ENCODE assay signal across 12 cellular contexts in the genomic region with DNA sequence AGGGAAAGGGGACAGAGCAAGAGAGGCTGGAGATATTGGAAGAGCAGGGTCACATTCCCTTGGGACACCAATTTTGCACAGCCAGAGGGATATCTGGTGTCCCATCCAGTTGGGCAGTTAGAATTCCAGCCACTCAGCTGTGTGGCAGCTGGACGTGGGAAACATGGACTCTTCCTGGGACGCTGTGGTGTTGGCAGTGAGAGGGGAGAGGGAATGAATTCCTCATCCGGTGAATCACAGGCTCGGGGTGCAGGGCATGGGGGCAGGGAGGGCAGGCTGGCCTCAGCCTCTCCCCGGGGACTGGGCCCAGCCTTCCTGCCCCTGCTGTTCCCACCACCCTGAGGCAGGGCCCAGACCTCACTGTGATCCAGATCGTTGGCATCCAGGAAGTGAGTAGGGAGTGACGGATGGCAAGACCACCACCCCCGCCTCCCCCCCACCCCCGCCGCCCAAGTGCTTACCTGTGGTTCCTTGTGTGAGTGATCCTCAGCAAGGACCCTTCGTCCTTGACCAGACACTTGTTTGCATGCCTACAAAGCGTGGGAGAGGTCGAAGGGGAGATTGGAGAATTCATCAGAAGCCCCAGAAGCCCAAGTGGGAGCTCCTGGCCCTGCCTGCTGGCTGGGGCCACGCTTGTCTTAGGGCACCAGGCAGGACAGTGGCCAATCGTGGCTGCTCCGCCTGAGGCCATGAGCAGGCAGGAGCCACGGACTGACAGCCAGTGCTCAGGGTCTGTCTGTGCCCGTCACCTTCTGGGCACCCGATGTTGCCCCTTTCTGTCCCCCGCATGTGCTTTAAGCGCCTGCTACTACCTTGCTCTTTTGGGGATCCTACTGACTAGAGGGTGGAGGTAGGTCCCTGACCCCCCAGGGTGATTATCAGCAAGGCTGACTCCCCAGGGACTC. TPM values are rescaled to one million over a fixed set of nuclear protein-coding genes. Genes with fewer than 3 reads are reported as not detected.
A peak's percentile ranks its signal among the peaks of the same experiment; 100 is the strongest.
DNase-seq lines count a peak whose midpoint lies in the region; TF ChIP-seq lines count a peak whose summit lies in the region.
"Had no signal": no experiment of that assay in that cellular context is flagged by ENCODE, and none has a peak within 500 bp of the region (broad histone marks: within the 10 kb centered on the region; RNA-seq: fewer than 3 reads in every experiment).

No MANE protein-coding gene starts in this region.

- peak; percentile 9 for DNase-seq in activated T-cell treated with anti-CD3 and anti-CD28 coated beads, Interleukin-2, amount 50 U/mL, for 1 hour
- no peak for DNase-seq in activated T-cell treated with anti-CD3 and anti-CD28 coated beads, Interleukin-2, amount 50 U/mL, for 48 hours
- DNase-seq in LHCN-M2 (ENCODE audit: low read depth), result peak; percentile 89
- DNase-seq in fibroblast of mammary gland (ENCODE audit: low read depth), result peak; percentile 46
- DNase-seq in renal cortical epithelial cell (ENCODE audit: low read depth), result peak; percentile 33
- DNase-seq in central memory CD4-positive, alpha-beta T cell, result no peak
- DNase-seq in stimulated activated CD4-positive, alpha-beta T cell treated with anti-CD3 and anti-CD28 coated beads, Interleukin-12 subunit alpha, Interleukin-12 subunit beta, amount 100 ng/mL, for 4 hours, result no peak
- no peak for DNase-seq in stimulated activated naive CD4-positive, alpha-beta T cell (lab: John Stamatoyannopoulos, UW)
- DNase-seq: activated naive CD8-positive, alpha-beta T cell treated with anti-CD3 and anti-CD28 coated beads, Interleukin-2, amount 50 U/mL, for 24 hours; GOT3; SIG-M5 had no signal

- no peak overlapping the region for H3K4me3 ChIP-seq in fibroblast of mammary gland (ENCODE audit: control insufficient read depth, low read depth, low read length)

- no peak for TF ChIP-seq CTCF in fibroblast of mammary gland (conservative IDR thresholded peaks at IDR 0.05; ENCODE audit: control insufficient read depth, insufficient read depth, low read depth, low read length)

RNA-seq across cellular contexts. Expression of a gene that starts 8.7 kb away (rescaled TPM):
- not detected in 2 replicates for total RNA-seq in LHCN-M2 (2014; rRNA removed)
- not detected for polyA plus RNA-seq in LHCN-M2 (2012)
- total RNA-seq in renal cortical epithelial cell, result not detected in 2 replicates
- total RNA-seq: naive thymus-derived CD8-positive, alpha-beta T cell had no signal
- polyA plus RNA-seq: naive thymus-derived CD8-positive, alpha-beta T cell had no signal

Comparison
In these comparisons a context has a peak if more than half of its experiments do, and no peak if none do; other contexts are left out.
1. DNase-seq: peak in activated T-cell treated with anti-CD3 and anti-CD28 coated beads, Interleukin-2, amount 50 U/mL, for 1 hour (single experiment), LHCN-M2 (single experiment), fibroblast of mammary gland (single experiment) and renal cortical epithelial cell (single experiment); none in activated T-cell treated with anti-CD3 and anti-CD28 coated beads, Interleukin-2, amount 50 U/mL, for 48 hours (0 of 2), central memory CD4-positive, alpha-beta T cell (single experiment), stimulated activated CD4-positive, alpha-beta T cell treated with anti-CD3 and anti-CD28 coated beads, Interleukin-12 subunit alpha, Interleukin-12 subunit beta, amount 100 ng/mL, for 4 hours (single experiment) and stimulated activated naive CD4-positive, alpha-beta T cell (0 of 6).